1 cellular context compared by ENCODE assay signal in the genomic region with DNA sequence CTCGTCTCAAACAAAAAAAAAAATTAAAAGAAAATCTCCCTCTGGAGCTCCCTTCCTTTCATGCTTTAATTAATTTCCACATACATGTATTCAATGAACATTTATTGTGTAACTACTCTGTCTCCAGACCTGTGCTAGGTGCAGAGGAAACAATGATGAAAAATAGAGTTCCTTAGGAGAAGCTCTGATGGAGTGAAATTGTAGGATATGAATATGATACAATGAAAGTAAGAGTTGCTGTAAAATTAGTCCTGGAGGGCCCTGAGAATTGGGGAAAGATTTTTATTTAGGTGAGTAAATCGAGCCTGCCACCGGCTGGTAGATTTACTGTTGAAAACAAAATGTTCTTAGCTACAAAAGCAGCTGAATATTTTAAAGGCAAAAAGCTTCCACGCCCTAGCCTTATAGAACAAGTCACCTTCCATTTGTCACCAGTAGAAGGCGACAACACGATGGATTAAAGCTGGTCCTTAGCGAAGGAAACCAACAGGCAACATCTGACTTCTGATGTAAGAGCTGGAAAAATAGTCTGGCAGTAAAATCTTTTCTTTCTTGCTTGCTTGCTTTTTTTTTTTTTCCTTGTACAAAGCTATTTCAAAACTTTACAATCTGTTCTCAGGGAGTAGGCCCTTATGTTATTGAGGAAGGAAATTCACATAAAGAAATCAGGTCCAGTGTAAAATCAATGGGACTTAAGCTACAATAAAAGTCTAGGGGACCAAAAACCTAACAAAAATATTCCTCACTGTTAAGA.
TF ChIP-seq lines count a peak whose summit lies in the region.

No MANE protein-coding gene starts in this region.

TF ChIP-seq in K562, 482 proteins besides CTCF, POLR2A, EP300 and RAD21 (continued from another document):
- TF ChIP-seq, protein P1, sequence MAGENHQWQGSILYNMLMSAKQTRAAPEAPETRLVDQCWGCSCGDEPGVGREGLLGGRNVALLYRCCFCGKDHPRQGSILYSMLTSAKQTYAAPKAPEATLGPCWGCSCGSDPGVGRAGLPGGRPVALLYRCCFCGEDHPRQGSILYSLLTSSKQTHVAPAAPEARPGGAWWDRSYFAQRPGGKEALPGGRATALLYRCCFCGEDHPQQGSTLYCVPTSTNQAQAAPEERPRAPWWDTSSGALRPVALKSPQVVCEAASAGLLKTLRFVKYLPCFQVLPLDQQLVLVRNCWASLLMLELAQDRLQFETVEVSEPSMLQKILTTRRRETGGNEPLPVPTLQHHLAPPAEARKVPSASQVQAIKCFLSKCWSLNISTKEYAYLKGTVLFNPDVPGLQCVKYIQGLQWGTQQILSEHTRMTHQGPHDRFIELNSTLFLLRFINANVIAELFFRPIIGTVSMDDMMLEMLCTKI (IDR thresholded peaks at IDR 0.05; ENCODE audit: partially characterized antibody): no peak
- peak; percentile 81 for TF ChIP-seq ZNF384 (IDR thresholded peaks at IDR 0.05; ENCODE audit: low read depth, low read length)
- no peak for TF ChIP-seq ZNF224 (CRISPR knock-in tag; IDR thresholded peaks at IDR 0.05)
- TF ChIP-seq ZZZ3 (IDR thresholded peaks at IDR 0.05): no peak
- TF ChIP-seq, protein P2, sequence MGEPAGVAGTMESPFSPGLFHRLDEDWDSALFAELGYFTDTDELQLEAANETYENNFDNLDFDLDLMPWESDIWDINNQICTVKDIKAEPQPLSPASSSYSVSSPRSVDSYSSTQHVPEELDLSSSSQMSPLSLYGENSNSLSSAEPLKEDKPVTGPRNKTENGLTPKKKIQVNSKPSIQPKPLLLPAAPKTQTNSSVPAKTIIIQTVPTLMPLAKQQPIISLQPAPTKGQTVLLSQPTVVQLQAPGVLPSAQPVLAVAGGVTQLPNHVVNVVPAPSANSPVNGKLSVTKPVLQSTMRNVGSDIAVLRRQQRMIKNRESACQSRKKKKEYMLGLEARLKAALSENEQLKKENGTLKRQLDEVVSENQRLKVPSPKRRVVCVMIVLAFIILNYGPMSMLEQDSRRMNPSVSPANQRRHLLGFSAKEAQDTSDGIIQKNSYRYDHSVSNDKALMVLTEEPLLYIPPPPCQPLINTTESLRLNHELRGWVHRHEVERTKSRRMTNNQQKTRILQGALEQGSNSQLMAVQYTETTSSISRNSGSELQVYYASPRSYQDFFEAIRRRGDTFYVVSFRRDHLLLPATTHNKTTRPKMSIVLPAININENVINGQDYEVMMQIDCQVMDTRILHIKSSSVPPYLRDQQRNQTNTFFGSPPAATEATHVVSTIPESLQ (CRISPR knock-in tag; IDR thresholded peaks at IDR 0.05): no peak
- TF ChIP-seq ETV1 (tag; conservative IDR thresholded peaks at IDR 0.05; ENCODE audit: low read depth): no peak
- TF ChIP-seq, protein P3, sequence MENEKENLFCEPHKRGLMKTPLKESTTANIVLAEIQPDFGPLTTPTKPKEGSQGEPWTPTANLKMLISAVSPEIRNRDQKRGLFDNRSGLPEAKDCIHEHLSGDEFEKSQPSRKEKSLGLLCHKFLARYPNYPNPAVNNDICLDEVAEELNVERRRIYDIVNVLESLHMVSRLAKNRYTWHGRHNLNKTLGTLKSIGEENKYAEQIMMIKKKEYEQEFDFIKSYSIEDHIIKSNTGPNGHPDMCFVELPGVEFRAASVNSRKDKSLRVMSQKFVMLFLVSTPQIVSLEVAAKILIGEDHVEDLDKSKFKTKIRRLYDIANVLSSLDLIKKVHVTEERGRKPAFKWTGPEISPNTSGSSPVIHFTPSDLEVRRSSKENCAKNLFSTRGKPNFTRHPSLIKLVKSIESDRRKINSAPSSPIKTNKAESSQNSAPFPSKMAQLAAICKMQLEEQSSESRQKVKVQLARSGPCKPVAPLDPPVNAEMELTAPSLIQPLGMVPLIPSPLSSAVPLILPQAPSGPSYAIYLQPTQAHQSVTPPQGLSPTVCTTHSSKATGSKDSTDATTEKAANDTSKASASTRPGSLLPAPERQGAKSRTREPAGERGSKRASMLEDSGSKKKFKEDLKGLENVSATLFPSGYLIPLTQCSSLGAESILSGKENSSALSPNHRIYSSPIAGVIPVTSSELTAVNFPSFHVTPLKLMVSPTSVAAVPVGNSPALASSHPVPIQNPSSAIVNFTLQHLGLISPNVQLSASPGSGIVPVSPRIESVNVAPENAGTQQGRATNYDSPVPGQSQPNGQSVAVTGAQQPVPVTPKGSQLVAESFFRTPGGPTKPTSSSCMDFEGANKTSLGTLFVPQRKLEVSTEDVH (IDR thresholded peaks at IDR 0.05; ENCODE audit: low read depth, partially characterized antibody): no peak
- TF ChIP-seq ZNF175 (CRISPR knock-in tag; IDR thresholded peaks at IDR 0.05; ENCODE audit: low read depth): peak; percentile 57; the same call in 1 of the 2 replicates
- TF ChIP-seq, protein P4, sequence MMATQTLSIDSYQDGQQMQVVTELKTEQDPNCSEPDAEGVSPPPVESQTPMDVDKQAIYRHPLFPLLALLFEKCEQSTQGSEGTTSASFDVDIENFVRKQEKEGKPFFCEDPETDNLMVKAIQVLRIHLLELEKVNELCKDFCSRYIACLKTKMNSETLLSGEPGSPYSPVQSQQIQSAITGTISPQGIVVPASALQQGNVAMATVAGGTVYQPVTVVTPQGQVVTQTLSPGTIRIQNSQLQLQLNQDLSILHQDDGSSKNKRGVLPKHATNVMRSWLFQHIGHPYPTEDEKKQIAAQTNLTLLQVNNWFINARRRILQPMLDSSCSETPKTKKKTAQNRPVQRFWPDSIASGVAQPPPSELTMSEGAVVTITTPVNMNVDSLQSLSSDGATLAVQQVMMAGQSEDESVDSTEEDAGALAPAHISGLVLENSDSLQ (IDR thresholded peaks at IDR 0.05): no peak
- TF ChIP-seq, protein P5, sequence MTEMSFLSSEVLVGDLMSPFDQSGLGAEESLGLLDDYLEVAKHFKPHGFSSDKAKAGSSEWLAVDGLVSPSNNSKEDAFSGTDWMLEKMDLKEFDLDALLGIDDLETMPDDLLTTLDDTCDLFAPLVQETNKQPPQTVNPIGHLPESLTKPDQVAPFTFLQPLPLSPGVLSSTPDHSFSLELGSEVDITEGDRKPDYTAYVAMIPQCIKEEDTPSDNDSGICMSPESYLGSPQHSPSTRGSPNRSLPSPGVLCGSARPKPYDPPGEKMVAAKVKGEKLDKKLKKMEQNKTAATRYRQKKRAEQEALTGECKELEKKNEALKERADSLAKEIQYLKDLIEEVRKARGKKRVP (CRISPR knock-in tag; IDR thresholded peaks at IDR 0.05): peak; percentile 62
- 0 out of 2 replicates have a peak, but pooled peaks have one; percentile 51 for TF ChIP-seq ZNF589 (CRISPR knock-in tag; IDR thresholded peaks at IDR 0.05; ENCODE audit: low read depth)
- TF ChIP-seq, protein P6, sequence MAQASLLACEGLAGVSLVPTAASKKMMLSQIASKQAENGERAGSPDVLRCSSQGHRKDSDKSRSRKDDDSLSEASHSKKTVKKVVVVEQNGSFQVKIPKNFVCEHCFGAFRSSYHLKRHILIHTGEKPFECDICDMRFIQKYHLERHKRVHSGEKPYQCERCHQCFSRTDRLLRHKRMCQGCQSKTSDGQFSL (CRISPR knock-in tag; IDR thresholded peaks at IDR 0.05): no peak
- TF ChIP-seq, protein P6 (tag; IDR thresholded peaks at IDR 0.05): no peak
- 0 out of 2 replicates have a peak, but pooled peaks have one; percentile 20 for TF ChIP-seq LCOR (CRISPR knock-in tag; IDR thresholded peaks at IDR 0.05)
- no peak for TF ChIP-seq MBD2 (IDR thresholded peaks at IDR 0.05; ENCODE audit: borderline replicate concordance, low read depth)
- 0 out of 2 replicates have a peak, but pooled peaks have one; percentile 35 for TF ChIP-seq SMC3 (conservative IDR thresholded peaks at IDR 0.05; ENCODE audit: insufficient read depth, low read depth, low read length)
- peak; percentile 71; the same call in 1 of the 2 replicates for TF ChIP-seq CEBPG (CRISPR knock-in tag; IDR thresholded peaks at IDR 0.05)
- peak; percentile 27 to 66; a peak in 3 of 4 replicates for TF ChIP-seq CEBPG (tag; conservative IDR thresholded peaks at IDR 0.05 in 1 of 2, IDR thresholded peaks at IDR 0.05 in 1 of 2)
- TF ChIP-seq TAL1 (IDR thresholded peaks at IDR 0.05): 0 out of 2 replicates have a peak, but pooled peaks have one; percentile 10
- TF ChIP-seq SETDB1 (IDR thresholded peaks at IDR 0.05; ENCODE audit: low read length): no peak
